11 cellular contexts compared by ENCODE assay signal in genomic region chr1:31587328-31587699, GRCh38. TPM values are rescaled to one million over a fixed set of nuclear protein-coding genes. Genes with fewer than 3 reads are reported as not detected.
DNase-seq lines count a peak whose midpoint lies in the region; ATAC-seq, FAIRE-seq and TF ChIP-seq lines count a peak whose summit lies in the region.
"Not testable (repeated sequence)": the region's sequence is repeated elsewhere in the genome, so short reads cannot be mapped to it uniquely, and the experiment has no call there.
"Had no signal": no experiment of that assay in that cellular context is flagged by ENCODE, and none has a peak within 500 bp of the region (broad histone marks: within the 10 kb centered on the region; RNA-seq: fewer than 3 reads in every experiment).

No MANE protein-coding gene starts in this region.

- peaks cover 11% of the 10 kb centered on the region; the same call in 1 of the 2 replicates for H3K36me3 ChIP-seq in BLaER1
- H3K36me3 ChIP-seq in left lung = peaks cover 0 to 16% of the 10 kb centered on the region in 2 donors
- not testable (repeated sequence) for H3K36me3 ChIP-seq in pancreas, upper lobe of right lung
- peaks cover 18 to 44% (median 35%) of the 10 kb centered on the region in 4 donors for H3K36me3 ChIP-seq in stomach

- 92 to 95% methylated on average over 5 of the region's 5 CpGs for WGBS in pancreas, 2 donors
- 90 to 98% (median 93%) methylated on average over 5 of the region's 5 CpGs for WGBS in stomach, 5 donors

- H4K20me1 ChIP-seq in BLaER1 = not testable (repeated sequence)

- not testable (repeated sequence) for H3K4me3 ChIP-seq in BLaER1, left lung, pancreas, stomach, upper lobe of right lung

- DNase-seq in RWPE1 (ENCODE audit: low spot score); foreskin keratinocyte; left lung; pancreas; stomach: not testable (repeated sequence)
- DNase-seq in upper lobe of right lung = peak; percentile 20

- H3K27me3 ChIP-seq in BLaER1 (peaks cover 27% of the 10 kb centered on the region), left lung (peaks cover 0 to 31% of the 10 kb centered on the region in 2 donors)
- H3K27me3 ChIP-seq in foreskin keratinocyte, pancreas, stomach, upper lobe of right lung: not testable (repeated sequence)

- CTCF ChIA-PET in RWPE1 (lab: Yijun Ruan, JAX) = interaction anchor here (0.6 to 1.3 kb wide), 9 partner anchors 9 to 118 kb away, joined by 3 to 6 read pairs (median 3); no protein-coding TSS in a partner anchor

- H3K4me2 ChIP-seq in BLaER1 = peak overlapping the region; percentile 85

- not testable (repeated sequence) for ATAC-seq in foreskin keratinocyte, left lung, pancreas, upper lobe of right lung

- FAIRE-seq in pancreas (lab: Jason Lieb, UNC) = not testable (repeated sequence)

- not testable (repeated sequence) for TF ChIP-seq CTCF in RWPE1 (conservative IDR thresholded peaks at IDR 0.05; ENCODE audit: low read depth); foreskin keratinocyte (conservative IDR thresholded peaks at IDR 0.05); left lung (IDR thresholded peaks at IDR 0.05); pancreas (IDR thresholded peaks at IDR 0.05); stomach (IDR thresholded peaks at IDR 0.05); upper lobe of right lung (IDR thresholded peaks at IDR 0.05)

- not testable (repeated sequence) for TF ChIP-seq EP300 in stomach (IDR thresholded peaks at IDR 0.05)

- H3K27ac ChIP-seq in BLaER1 = not testable (repeated sequence)
- peak overlapping the region; percentile 68 for H3K27ac ChIP-seq in RWPE1
- peak overlapping the region; percentile 60 for H3K27ac ChIP-seq in cingulate gyrus (ENCODE audit: low read depth, low read length)
- peak overlapping the region; percentile 37 for H3K27ac ChIP-seq in foreskin keratinocyte
- H3K27ac ChIP-seq in left lung = peak overlapping the region; percentile 82 to 83
- peak overlapping the region in 3 of 4 donors; percentile 71 to 76 (median 76) for H3K27ac ChIP-seq in pancreas
- peak overlapping the region in 4 of 5 donors; percentile 79 to 92 (median 84) for H3K27ac ChIP-seq in stomach
- peak overlapping the region; percentile 89 for H3K27ac ChIP-seq in upper lobe of right lung

- not testable (repeated sequence) for H3K9me3 ChIP-seq in BLaER1, left lung, pancreas, stomach, upper lobe of right lung

- intact Hi-C loops in left lung (cut with DNase I); pancreas (cut with DNase I); stomach (cut with DNase I; ENCODE audit: low total_unique reads); upper lobe of right lung (cut with DNase I): not testable (repeated sequence)

- peaks cover 82% of the 10 kb centered on the region for H3K4me1 ChIP-seq in BLaER1
- H3K4me1 ChIP-seq in foreskin keratinocyte = not testable (repeated sequence)
- peaks cover 28 to 61% of the 10 kb centered on the region in 2 donors for H3K4me1 ChIP-seq in left lung
- H3K4me1 ChIP-seq in pancreas = peaks cover 19 to 26% (median 24%) of the 10 kb centered on the region in 3 donors
- peaks cover 51 to 81% (median 65%) of the 10 kb centered on the region in 4 donors for H3K4me1 ChIP-seq in stomach
- peaks cover 52% of the 10 kb centered on the region for H3K4me1 ChIP-seq in upper lobe of right lung

- not testable (repeated sequence) for TF ChIP-seq POLR2A in stomach (IDR thresholded peaks at IDR 0.05)

- not testable (repeated sequence) for H3K9ac ChIP-seq in BLaER1

- POLR2A ChIA-PET in RWPE1 (lab: Yijun Ruan, JAX; ENCODE audit: low non-redundant PET) = not testable (repeated sequence)

RNA-seq across cellular contexts. Expression of gene TINAGL1, which starts 11.0 kb away (rescaled TPM):
- 167 and 194 TPM in 2 replicates for total RNA-seq in foreskin keratinocyte
- 153 and 177 TPM in 2 replicates for polyA plus RNA-seq in foreskin keratinocyte
- 100 to 1,000 TPM in 1 of 2 donors, 10 to 100 TPM in 1; 66.6 to 106 TPM for total RNA-seq in left lung
- 10 to 100 TPM; 10.1 to 35.5 (median 19.9) TPM for total RNA-seq in pancreas
- polyA plus RNA-seq in pancreas = 10 to 100 TPM; 45.2 to 47.3 TPM
- 100 to 1,000 TPM in 4 of 5 donors, 10 to 100 TPM in 1; 88.1 to 691 (median 173) TPM for total RNA-seq in stomach
- polyA plus RNA-seq in stomach = 10 to 100 TPM; 17.9 to 43.8 (median 37.6) TPM
- 154 TPM for total RNA-seq in upper lobe of right lung

RNA-seq across cellular contexts. Expression of gene HCRTR1, which starts 30.2 kb away (rescaled TPM):
- total RNA-seq in foreskin keratinocyte = not detected in 2 replicates
- polyA plus RNA-seq in foreskin keratinocyte = not detected in 2 replicates
- not detected for total RNA-seq in left lung
- under 1 TPM in 1 of 6 donors, not detected in 5; 0.14 TPM for total RNA-seq in pancreas
- polyA plus RNA-seq in pancreas = under 1 TPM; 0.19 to 0.52 TPM
- total RNA-seq in stomach = not detected
- not detected for polyA plus RNA-seq in stomach
- not detected for total RNA-seq in upper lobe of right lung
- total RNA-seq: GM23248, HT-29, IMR-90 had no signal
- polyA plus RNA-seq: GM23248, IMR-90 had no signal

RNA-seq across cellular contexts. Expression of gene PEF1, which starts 57.4 kb away (rescaled TPM):
- total RNA-seq in foreskin keratinocyte = 94.3 and 95.7 TPM in 2 replicates
- polyA plus RNA-seq in foreskin keratinocyte = 105 and 106 TPM in 2 replicates
- 10 to 100 TPM; 70.3 to 75.8 TPM for total RNA-seq in left lung
- 10 to 100 TPM; 14.5 to 27.2 (median 17.5) TPM for total RNA-seq in pancreas
- 10 to 100 TPM; 27.0 to 47.3 TPM for polyA plus RNA-seq in pancreas
- total RNA-seq in stomach = 10 to 100 TPM; 19.7 to 91.0 (median 69.6) TPM
- polyA plus RNA-seq in stomach = 10 to 100 TPM; 54.7 to 71.9 (median 62.7) TPM
- 69.9 TPM for total RNA-seq in upper lobe of right lung
